8 cellular contexts compared by ENCODE assay signal in genomic region chr13:23466144-23467002, GRCh38. TPM values are rescaled to one million over a fixed set of nuclear protein-coding genes. Genes with fewer than 3 reads are reported as not detected.
DNase-seq lines count a peak whose midpoint lies in the region; ATAC-seq and TF ChIP-seq lines count a peak whose summit lies in the region.

No MANE protein-coding gene starts in this region.

- peak overlapping the region; percentile 38 for H3K27ac Mint-ChIP-seq in chondrocyte (ENCODE audit: unreplicated experiment)

- DNase-seq in NCI-H2107 treated with DMSO at 0.1 percent for 48 hours (lab: John Stamatoyannopoulos, UW; ENCODE audit: unreplicated experiment): peak; percentile 28
- DNase-seq in NCI-H2107 (lab: John Stamatoyannopoulos, UW): no peak
- peak; percentile 45 for DNase-seq in NCI-H2196 (lab: John Stamatoyannopoulos, UW; ENCODE audit: unreplicated experiment)
- DNase-seq in activated CD4-positive, alpha-beta T cell treated with anti-CD3 and anti-CD28 coated beads for 1 hour: peak; percentile 33
- no peak for DNase-seq in chondrocyte (ENCODE audit: low spot score)
- peak; percentile 87 for DNase-seq in kidney tubule cell (ENCODE audit: low spot score)
- DNase-seq in stimulated activated CD4-positive, alpha-beta T cell treated with anti-CD3 and anti-CD28 coated beads, Interleukin-1b, Interleukin-23, amount 100 ng/mL, for 4 hours (ENCODE audit: low read depth in 2 of 2): peak; percentile 38 to 50

- peak; percentile 91 for TF ChIP-seq CTCF in chondrocyte (IDR thresholded peaks at IDR 0.05)

- peak overlapping the region; percentile 68 for H3K4me3 Mint-ChIP-seq in chondrocyte (ENCODE audit: unreplicated experiment)

- no peaks in the 10 kb centered on the region for H3K27me3 Mint-ChIP-seq in chondrocyte (ENCODE audit: low read depth)

- peaks cover 46% of the 10 kb centered on the region for H3K4me1 Mint-ChIP-seq in chondrocyte (ENCODE audit: low read depth)

- H3K36me3 Mint-ChIP-seq in chondrocyte (ENCODE audit: low read depth): no peaks in the 10 kb centered on the region

- H3K9me3 Mint-ChIP-seq in chondrocyte (ENCODE audit: low read depth): no peaks in the 10 kb centered on the region

- ATAC-seq in HG02973 (IDR thresholded peaks at IDR 0.05; ENCODE audit: unreplicated experiment): peak; percentile 96

RNA-seq across cellular contexts. Expression of gene SACS, which starts 32.9 kb away (rescaled TPM):
- 67.7 to 87.9 TPM (median 85.8 TPM) in 3 replicates for total RNA-seq in chondrocyte

Comparison
In these comparisons a context has a peak if more than half of its experiments do, and no peak if none do; other contexts are left out.
1. DNase-seq: peak in NCI-H2107 treated with DMSO at 0.1 percent for 48 hours (single experiment), NCI-H2196 (single experiment), activated CD4-positive, alpha-beta T cell treated with anti-CD3 and anti-CD28 coated beads for 1 hour (single experiment), kidney tubule cell (single experiment) and stimulated activated CD4-positive, alpha-beta T cell treated with anti-CD3 and anti-CD28 coated beads, Interleukin-1b, Interleukin-23, amount 100 ng/mL, for 4 hours (2 of 2); none in NCI-H2107 (single experiment) and chondrocyte (single experiment).